In the genomic region with DNA sequence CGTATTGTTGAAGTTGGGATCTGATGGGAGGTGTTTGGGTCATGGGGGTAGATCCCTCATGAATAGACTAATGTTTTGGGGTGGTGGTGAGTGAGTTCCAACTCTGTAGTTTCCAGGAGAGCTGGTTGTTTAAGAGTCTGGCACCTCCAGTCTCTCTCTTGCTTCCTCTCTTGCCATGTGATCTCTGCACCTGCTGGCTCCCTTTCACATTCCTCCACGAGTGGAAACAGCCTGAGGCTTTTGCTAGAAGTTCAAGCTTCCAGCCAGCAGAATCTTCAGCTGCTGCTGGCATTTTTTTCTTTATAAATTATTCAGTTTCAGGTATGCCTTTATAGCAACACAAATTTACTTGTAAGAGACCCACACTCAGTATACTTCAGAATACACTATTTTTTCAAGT, we compare ENCODE assay signal across 23 cellular contexts.
"Had no signal": no experiment of that assay in that cellular context is flagged by ENCODE, and none has a peak within 500 bp of the region (broad histone marks: within the 10 kb centered on the region; RNA-seq: fewer than 3 reads in every experiment).

No MANE protein-coding gene starts in this region.

- H3K4me3 ChIP-seq: body of pancreas, Peyer's patch, SK-N-MC had no signal

- FAIRE-seq: bronchial epithelial cell had no signal

- H3K4me1 ChIP-seq: body of pancreas, Peyer's patch had no signal

- H3K36me3 ChIP-seq: Peyer's patch, WERI-Rb-1 had no signal

- H3K9me3 ChIP-seq: body of pancreas, Peyer's patch had no signal

- H3K27ac ChIP-seq: body of pancreas, KMS-11, Peyer's patch, SK-N-MC, WERI-Rb-1 had no signal

- H3K9ac ChIP-seq: KMS-11 had no signal

- H3K4me2 ChIP-seq: KMS-11 had no signal

- DNase-seq: activated CD4-positive, alpha-beta T cell treated with anti-CD3 and anti-CD28 coated beads for 4 hours; activated CD8-positive, alpha-beta memory T cell treated with anti-CD3 and anti-CD28 coated beads, Interleukin-2, amount 50 U/mL, for 48 hours; activated CD8-positive, alpha-beta T cell treated with anti-CD3 and anti-CD28 coated beads for 36 hours; activated naive CD4-positive, alpha-beta T cell; activated T-cell treated with anti-CD3 and anti-CD28 coated beads, Interleukin-2, amount 50 U/mL, for 1 hour; aorta; body of pancreas; central memory CD4-positive, alpha-beta T cell; MM.1S; NCI-H1105; NCI-H1436; NCI-H1694 treated with DMSO at 0.1 percent for 48 hours; NCI-H2029 treated with DMSO at 0.1 percent for 48 hours; NCI-H446 treated with DMSO at 0.1 percent for 48 hours; NCI-H524 treated with DMSO at 0.1 percent for 48 hours; NCI-H774; Peyer's patch; SIG-M5; T-cell; WERI-Rb-1 had no signal

- H3K27me3 ChIP-seq: body of pancreas, Peyer's patch had no signal
